Comparison of ENCODE assay signal across 14 cellular contexts in the genomic region with DNA sequence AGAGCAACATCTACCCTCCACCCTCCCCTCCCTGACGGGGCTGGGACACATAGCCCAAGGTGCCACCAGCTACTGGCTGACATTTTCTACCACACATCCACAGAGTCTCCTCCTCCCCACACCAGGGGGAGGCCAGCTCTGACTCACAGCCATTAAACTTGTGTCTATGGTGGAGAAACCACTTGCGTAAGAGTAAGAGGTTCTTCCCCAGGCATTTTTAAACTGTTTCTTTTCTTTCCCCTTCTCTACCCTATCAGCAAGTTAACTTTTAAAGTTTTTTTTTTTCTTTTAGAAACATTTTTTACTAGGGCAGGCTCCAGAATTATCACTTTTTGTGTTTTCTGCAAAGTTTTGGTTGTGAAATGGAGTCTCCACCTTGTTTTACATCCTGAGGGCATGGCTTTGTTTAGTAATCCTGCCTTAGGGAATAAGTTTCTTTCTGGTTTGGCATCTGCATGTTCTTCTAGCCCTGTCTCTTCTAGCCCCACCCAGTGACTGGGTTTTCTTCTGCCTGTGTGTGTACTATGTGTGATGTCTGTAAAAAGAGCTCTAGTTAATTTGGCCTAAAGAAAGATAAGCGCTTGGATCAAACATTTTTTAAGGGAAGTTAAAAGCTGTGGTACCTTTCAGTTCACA.
DNase-seq lines count a peak whose midpoint lies in the region; ATAC-seq and TF ChIP-seq lines count a peak whose summit lies in the region.
"Had no signal": no experiment of that assay in that cellular context is flagged by ENCODE, and none has a peak within 500 bp of the region (broad histone marks: within the 10 kb centered on the region; RNA-seq: fewer than 3 reads in every experiment).

No MANE protein-coding gene starts in this region.

- no peak overlapping the region for H3K4me3 ChIP-seq in fibroblast of the aortic adventitia (ENCODE audit: low read depth, low read length)
- no peak overlapping the region for H3K4me3 ChIP-seq in upper lobe of right lung
- H3K4me3 ChIP-seq: gastrocnemius medialis had no signal

- DNase-seq in A172 (ENCODE audit: low spot score): peak; percentile 16
- DNase-seq in ELR (ENCODE audit: low read depth): peak; percentile 54
- peak; percentile 84 for DNase-seq in RPMI7951 (ENCODE audit: low read depth)
- DNase-seq in fibroblast of the aortic adventitia (ENCODE audit: low read depth): peak; percentile 80
- no peak for DNase-seq in SHP77 (lab: John Stamatoyannopoulos, UW)
- no peak for DNase-seq in upper lobe of right lung
- DNase-seq: activated naive CD8-positive, alpha-beta T cell treated with anti-CD3 and anti-CD28 coated beads, Interleukin-2, amount 10 ng/mL, durations not matched to agents 7 days and 5 days; C1 segment of cervical spinal cord; gastrocnemius medialis; NCI-H1105 treated with DMSO at 0.1 percent for 48 hours; stimulated activated CD4-positive, alpha-beta T cell treated with anti-CD3 and anti-CD28 coated beads, Interleukin-4, amount 100 ng/mL, for 1 hour; stimulated activated naive B cell treated with anti-CD40 and anti-IgM and Interleukin-4, amounts not matched to agents 10 μg/mL and 1 μg/mL and 100 μg/mL, for 72 hours had no signal

- H3K4me1 ChIP-seq in upper lobe of right lung: no peaks in the 10 kb centered on the region

- no peaks in the 10 kb centered on the region for H3K36me3 ChIP-seq in upper lobe of right lung
- H3K36me3 ChIP-seq: gastrocnemius medialis had no signal

- ATAC-seq in GM19397 (IDR thresholded peaks at IDR 0.05; ENCODE audit: unreplicated experiment): no peak
- no peak for ATAC-seq in HG03175 (IDR thresholded peaks at IDR 0.05; ENCODE audit: unreplicated experiment)
- no peak for ATAC-seq in upper lobe of right lung
- ATAC-seq: gastrocnemius medialis; stimulated activated naive B cell treated with anti-CD40 and anti-IgM and Interleukin-4, amounts not matched to agents 10 μg/mL and 1 μg/mL and 100 μg/mL, for 72 hours had no signal

- H3K27me3 ChIP-seq in upper lobe of right lung: no peaks in the 10 kb centered on the region
- H3K27me3 ChIP-seq: gastrocnemius medialis had no signal

- no peak overlapping the region for H3K27ac ChIP-seq in upper lobe of right lung
- H3K27ac ChIP-seq: gastrocnemius medialis had no signal

- TF ChIP-seq CTCF in fibroblast of the aortic adventitia (IDR thresholded peaks at IDR 0.05; ENCODE audit: insufficient read depth, low read length): no peak
- no peak for TF ChIP-seq CTCF in upper lobe of right lung (IDR thresholded peaks at IDR 0.05)

- peaks cover 7% of the 10 kb centered on the region for H3K9me3 ChIP-seq in upper lobe of right lung
- H3K9me3 ChIP-seq: gastrocnemius medialis had no signal

- intact Hi-C loops in upper lobe of right lung (cut with DNase I): no loop called here

Comparison
In these comparisons a context has a peak if more than half of its experiments do, and no peak if none do; other contexts are left out.
1. DNase-seq: peak in A172 (single experiment), ELR (single experiment), RPMI7951 (single experiment) and fibroblast of the aortic adventitia (single experiment); none in SHP77 (0 of 2) and upper lobe of right lung (single experiment).